ENCODE assay signal across 11 cellular contexts in the genomic region with DNA sequence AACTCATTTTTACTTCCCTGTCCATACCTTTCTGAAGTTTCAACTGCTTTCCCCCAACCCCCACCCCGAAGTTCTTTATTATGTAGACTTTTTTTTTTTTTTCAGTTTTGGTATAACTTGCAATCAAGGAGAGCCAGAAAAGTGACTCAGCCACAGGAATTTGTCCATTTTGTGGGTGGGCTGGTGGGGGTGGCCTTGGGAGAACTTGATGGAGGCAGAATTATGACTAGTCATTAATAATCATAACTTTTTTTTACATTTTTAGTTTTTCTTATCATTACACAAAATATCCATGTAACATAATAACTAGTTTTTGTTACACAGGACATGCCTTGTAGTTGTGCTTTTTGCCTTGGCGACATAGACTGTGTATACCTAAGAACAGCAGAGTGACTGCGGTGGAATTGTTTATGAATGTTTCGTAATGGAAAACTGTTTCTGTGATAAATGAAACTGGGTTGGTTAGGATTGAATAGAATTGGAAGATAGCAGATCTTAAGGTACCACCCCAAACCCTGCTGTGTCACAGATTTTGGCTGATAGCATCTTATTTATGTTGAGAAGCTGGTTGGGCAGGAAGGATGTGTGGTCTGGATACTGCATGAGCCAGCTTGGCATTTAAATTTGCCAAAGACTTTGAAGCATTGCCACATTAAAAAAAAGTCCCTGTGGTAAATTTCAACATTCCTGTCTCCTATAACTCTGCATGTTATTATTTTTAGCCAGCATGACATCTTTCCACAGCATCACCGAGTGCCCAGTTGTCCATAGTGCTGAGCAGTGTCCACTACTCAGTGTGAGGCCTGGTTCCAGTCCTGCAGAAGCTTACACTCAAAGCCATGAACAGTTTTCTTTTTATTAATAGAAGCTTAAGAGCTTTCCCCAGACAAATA. TPM values are rescaled to one million over a fixed set of nuclear protein-coding genes. Genes with fewer than 3 reads are reported as not detected.
A peak's percentile ranks its signal among the peaks of the same experiment; 100 is the strongest.
DNase-seq lines count a peak whose midpoint lies in the region; ATAC-seq and TF ChIP-seq lines count a peak whose summit lies in the region.
"Had no signal": no experiment of that assay in that cellular context is flagged by ENCODE, and none has a peak within 500 bp of the region (broad histone marks: within the 10 kb centered on the region; RNA-seq: fewer than 3 reads in every experiment).

No MANE protein-coding gene starts in this region.

- H3K27ac ChIP-seq in substantia nigra (ENCODE audit: low read depth, low read length, poor library complexity, severe bottlenecking), result no peak overlapping the region

- ATAC-seq in left ventricle myocardium superior (peak; percentile 68), GM19467 (IDR thresholded peaks at IDR 0.05; ENCODE audit: unreplicated experiment) (no peak), GM21723 (IDR thresholded peaks at IDR 0.05; ENCODE audit: unreplicated experiment) (no peak), HG02759 (IDR thresholded peaks at IDR 0.05; ENCODE audit: unreplicated experiment) (no peak)

- intact Hi-C loops in left ventricle myocardium superior (cut with micrococcal nuclease), result no loop called here

- peak; percentile 82 for DNase-seq in AG09309 (ENCODE audit: low read depth)
- peak; percentile 97 for DNase-seq in HT1080 (ENCODE audit: low read depth)
- DNase-seq in activated CD4-positive, alpha-beta T cell treated with anti-CD3 and anti-CD28 coated beads, Interleukin-2, amount 50 U/mL, for 4 hours, result peak; percentile 3 to 7
- no peak for DNase-seq in left ventricle myocardium superior
- no peak for DNase-seq in substantia nigra (lab: John Stamatoyannopoulos, UW)
- DNase-seq: activated gamma-delta T cell; NCI-H2227 treated with DMSO at 0.1 percent for 48 hours; stimulated activated CD4-positive, alpha-beta T cell treated with anti-CD3 and anti-CD28 coated beads, Interleukin-1b, Interleukin-23, amount 100 ng/mL, for 48 hours had no signal

- H3K4me3 ChIP-seq in AG09309 (ENCODE audit: control insufficient read depth, low read depth, low read length), result no peak overlapping the region

- TF ChIP-seq CTCF in AG09309 (IDR thresholded peaks at IDR 0.05; ENCODE audit: control insufficient read depth, insufficient read depth, low read depth, low read length, missing control alignments), result no peak

RNA-seq across cellular contexts. Expression of a gene that starts 30.7 kb away (rescaled TPM):
- total RNA-seq in HT1080 (2014; rRNA removed; shearing (Covaris generic)), result 3.1 and 5.4 TPM in 2 replicates
- 4.7 and 5.3 TPM in 2 replicates for polyA plus RNA-seq in HT1080 (2015; cell fraction: cytosol; rRNA removed)
- 2.9 and 3.5 TPM in 2 replicates for polyA plus RNA-seq in HT1080 (2015; cell fraction: nucleus; rRNA removed)
- total RNA-seq in left ventricle myocardium superior, result not detected

Comparison
In these comparisons a context has a peak if more than half of its experiments do, and no peak if none do; other contexts are left out.
1. DNase-seq: peak in AG09309 (single experiment), HT1080 (single experiment) and activated CD4-positive, alpha-beta T cell treated with anti-CD3 and anti-CD28 coated beads, Interleukin-2, amount 50 U/mL, for 4 hours (2 of 2); none in left ventricle myocardium superior (single experiment) and substantia nigra (0 of 49).